ENCODE assay signal across 8 cellular contexts in the genomic region with DNA sequence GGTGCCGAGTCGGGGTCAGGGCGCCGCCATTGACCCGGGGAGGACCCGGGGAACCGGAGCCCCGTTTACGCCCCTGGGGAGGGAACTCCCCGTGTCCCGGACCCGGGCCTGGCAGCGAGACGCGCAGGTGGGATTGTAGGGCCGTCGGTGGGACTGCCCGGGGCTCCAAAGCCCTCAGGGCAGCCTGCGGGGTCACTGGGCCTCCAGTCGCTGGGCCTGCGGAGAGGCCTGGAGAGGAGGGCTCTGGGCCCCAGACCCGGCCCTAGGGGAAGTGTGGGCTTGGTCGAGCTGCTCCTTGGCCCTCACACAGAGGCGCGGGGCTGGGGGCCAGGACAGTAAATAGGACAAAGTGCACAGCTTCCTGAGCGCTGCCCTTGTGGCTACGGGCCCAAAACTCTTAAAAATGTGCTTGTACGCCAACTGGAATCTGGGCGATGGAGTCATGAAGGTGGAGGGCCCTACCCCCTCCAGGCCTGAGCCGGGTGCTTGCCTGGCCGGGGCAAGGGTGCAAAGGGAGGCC. TPM values are rescaled to one million over a fixed set of nuclear protein-coding genes. Genes with fewer than 3 reads are reported as not detected.
DNase-seq lines count a peak whose midpoint lies in the region; ATAC-seq and TF ChIP-seq lines count a peak whose summit lies in the region.

No MANE protein-coding gene starts in this region.

- TF ChIP-seq EP300 in sigmoid colon (IDR thresholded peaks at IDR 0.05) = no peak

- H3K27me3 ChIP-seq in cardiac muscle cell (no peaks in the 10 kb centered on the region), sigmoid colon (peaks cover 0 to 9% (median 8%) of the 10 kb centered on the region in 3 donors)

- H3K27ac ChIP-seq in cardiac muscle cell (no peak overlapping the region), sigmoid colon (peak overlapping the region in 3 of 4 donors; percentile 34 to 57 (median 48))

- H3K9me3 Mint-ChIP-seq in T-helper 2 cell treated with Interferon-gamma antibody and Interleukin-4, amounts not matched to agents 5 μg/mL and 100 μg/mL, for 36 hours = peaks cover 3% of the 10 kb centered on the region

- no peak overlapping the region for H3K4me3 Mint-ChIP-seq in T-helper 2 cell treated with Interferon-gamma antibody and Interleukin-4, amounts not matched to agents 5 μg/mL and 100 μg/mL, for 36 hours

- H3K9me3 ChIP-seq in cardiac muscle cell (ENCODE audit: low read depth) = no peaks in the 10 kb centered on the region
- H3K9me3 ChIP-seq in sigmoid colon = no peaks in the 10 kb centered on the region

- TF ChIP-seq CTCF in cardiac muscle cell (IDR thresholded peaks at IDR 0.05; ENCODE audit: low read depth, low read length) (no peak), sigmoid colon (IDR thresholded peaks at IDR 0.05) (no peak)

- H3K4me3 ChIP-seq in cardiac muscle cell = peak overlapping the region; percentile 15
- H3K4me3 ChIP-seq in sigmoid colon = peak overlapping the region; percentile 23 to 61 (median 48)

- no peak overlapping the region for H3K27ac Mint-ChIP-seq in T-helper 2 cell treated with Interferon-gamma antibody and Interleukin-4, amounts not matched to agents 5 μg/mL and 100 μg/mL, for 36 hours

- H3K36me3 Mint-ChIP-seq in T-helper 2 cell treated with Interferon-gamma antibody and Interleukin-4, amounts not matched to agents 5 μg/mL and 100 μg/mL, for 36 hours (ENCODE audit: low read depth) = no peaks in the 10 kb centered on the region

- no peaks in the 10 kb centered on the region for H3K4me1 Mint-ChIP-seq in T-helper 2 cell treated with Interferon-gamma antibody and Interleukin-4, amounts not matched to agents 5 μg/mL and 100 μg/mL, for 36 hours (ENCODE audit: low read depth)

- H3K27me3 Mint-ChIP-seq in T-helper 2 cell treated with Interferon-gamma antibody and Interleukin-4, amounts not matched to agents 5 μg/mL and 100 μg/mL, for 36 hours (ENCODE audit: low read depth) = peaks cover 41% of the 10 kb centered on the region

- DNase-seq in cardiac muscle cell (ENCODE audit: low read depth in 1 of 2, low spot score in 1 of 2) (peak in 1 of 2 donors; percentile 30), sigmoid colon (no peak), NCI-H526 treated with DMSO at 0.1 percent for 48 hours (lab: John Stamatoyannopoulos, UW) (no peak), occipital lobe (lab: John Stamatoyannopoulos, UW) (no peak)
- DNase-seq in T-helper 2 cell treated with Interferon-gamma antibody and Interleukin-4, amounts not matched to agents 5 μg/mL and 100 μg/mL, for 36 hours (ENCODE audit: low spot score) = no peak

- H3K4me1 ChIP-seq in cardiac muscle cell (ENCODE audit: low read depth) = peaks cover 14% of the 10 kb centered on the region
- H3K4me1 ChIP-seq in sigmoid colon = peaks cover 0 to 17% (median 3%) of the 10 kb centered on the region in 4 donors

- intact Hi-C loops in sigmoid colon (cut with DNase I) = no loop called here

- H3K36me3 ChIP-seq in cardiac muscle cell (no peaks in the 10 kb centered on the region), sigmoid colon (no peaks in the 10 kb centered on the region)

- TF ChIP-seq POLR2A in sigmoid colon (IDR thresholded peaks at IDR 0.05) = no peak

- ATAC-seq in GM18907 (IDR thresholded peaks at IDR 0.05; ENCODE audit: unreplicated experiment) (peak; percentile 16), SK-N-SH treated with all-trans-retinoic acid at 6 μM for 48 hours (peak; percentile 20), HG03108 (IDR thresholded peaks at IDR 0.05; ENCODE audit: unreplicated experiment) (no peak)

- WGBS in sigmoid colon, 2 donors = 37 to 55% methylated on average over 31 of the region's 31 CpGs

TF ChIP-seq in SK-N-SH treated with all-trans-retinoic acid at 6 μM for 48 hours, 23 proteins besides CTCF, POLR2A, EP300 and RAD21:
- TF ChIP-seq ZFP3 (CRISPR knock-in tag; IDR thresholded peaks at IDR 0.05) = no peak
- no peak for TF ChIP-seq ZNF565 (CRISPR knock-in tag; conservative IDR thresholded peaks at IDR 0.05; ENCODE audit: low read depth)
- no peak for TF ChIP-seq ZNF8 (CRISPR knock-in tag; IDR thresholded peaks at IDR 0.05)
- no peak for TF ChIP-seq GLIS3 (CRISPR knock-in tag; IDR thresholded peaks at IDR 0.05)
- TF ChIP-seq, protein P1, sequence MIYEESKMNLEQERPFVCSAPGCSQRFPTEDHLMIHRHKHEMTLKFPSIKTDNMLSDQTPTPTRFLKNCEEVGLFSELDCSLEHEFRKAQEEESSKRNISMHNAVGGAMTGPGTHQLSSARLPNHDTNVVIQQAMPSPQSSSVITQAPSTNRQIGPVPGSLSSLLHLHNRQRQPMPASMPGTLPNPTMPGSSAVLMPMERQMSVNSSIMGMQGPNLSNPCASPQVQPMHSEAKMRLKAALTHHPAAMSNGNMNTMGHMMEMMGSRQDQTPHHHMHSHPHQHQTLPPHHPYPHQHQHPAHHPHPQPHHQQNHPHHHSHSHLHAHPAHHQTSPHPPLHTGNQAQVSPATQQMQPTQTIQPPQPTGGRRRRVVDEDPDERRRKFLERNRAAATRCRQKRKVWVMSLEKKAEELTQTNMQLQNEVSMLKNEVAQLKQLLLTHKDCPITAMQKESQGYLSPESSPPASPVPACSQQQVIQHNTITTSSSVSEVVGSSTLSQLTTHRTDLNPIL (CRISPR knock-in tag; IDR thresholded peaks at IDR 0.05; ENCODE audit: low read depth) = no peak
- TF ChIP-seq ISL1 (CRISPR knock-in tag; IDR thresholded peaks at IDR 0.05) = no peak
- TF ChIP-seq RARB (CRISPR knock-in tag; IDR thresholded peaks at IDR 0.05) = no peak
- no peak for TF ChIP-seq OSR1 (CRISPR knock-in tag; IDR thresholded peaks at IDR 0.05)
- TF ChIP-seq, protein P2, sequence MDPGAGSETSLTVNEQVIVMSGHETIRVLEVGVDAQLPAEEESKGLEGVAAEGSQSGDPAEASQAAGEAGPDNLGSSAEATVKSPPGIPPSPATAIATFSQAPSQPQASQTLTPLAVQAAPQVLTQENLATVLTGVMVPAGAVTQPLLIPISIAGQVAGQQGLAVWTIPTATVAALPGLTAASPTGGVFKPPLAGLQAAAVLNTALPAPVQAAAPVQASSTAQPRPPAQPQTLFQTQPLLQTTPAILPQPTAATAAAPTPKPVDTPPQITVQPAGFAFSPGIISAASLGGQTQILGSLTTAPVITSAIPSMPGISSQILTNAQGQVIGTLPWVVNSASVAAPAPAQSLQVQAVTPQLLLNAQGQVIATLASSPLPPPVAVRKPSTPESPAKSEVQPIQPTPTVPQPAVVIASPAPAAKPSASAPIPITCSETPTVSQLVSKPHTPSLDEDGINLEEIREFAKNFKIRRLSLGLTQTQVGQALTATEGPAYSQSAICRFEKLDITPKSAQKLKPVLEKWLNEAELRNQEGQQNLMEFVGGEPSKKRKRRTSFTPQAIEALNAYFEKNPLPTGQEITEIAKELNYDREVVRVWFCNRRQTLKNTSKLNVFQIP (CRISPR knock-in tag; IDR thresholded peaks at IDR 0.05; ENCODE audit: borderline replicate concordance, low read depth) = no peak
- TF ChIP-seq ARNTL (CRISPR knock-in tag; IDR thresholded peaks at IDR 0.05; ENCODE audit: borderline replicate concordance, low read depth) = no peak
- TF ChIP-seq, protein P3, sequence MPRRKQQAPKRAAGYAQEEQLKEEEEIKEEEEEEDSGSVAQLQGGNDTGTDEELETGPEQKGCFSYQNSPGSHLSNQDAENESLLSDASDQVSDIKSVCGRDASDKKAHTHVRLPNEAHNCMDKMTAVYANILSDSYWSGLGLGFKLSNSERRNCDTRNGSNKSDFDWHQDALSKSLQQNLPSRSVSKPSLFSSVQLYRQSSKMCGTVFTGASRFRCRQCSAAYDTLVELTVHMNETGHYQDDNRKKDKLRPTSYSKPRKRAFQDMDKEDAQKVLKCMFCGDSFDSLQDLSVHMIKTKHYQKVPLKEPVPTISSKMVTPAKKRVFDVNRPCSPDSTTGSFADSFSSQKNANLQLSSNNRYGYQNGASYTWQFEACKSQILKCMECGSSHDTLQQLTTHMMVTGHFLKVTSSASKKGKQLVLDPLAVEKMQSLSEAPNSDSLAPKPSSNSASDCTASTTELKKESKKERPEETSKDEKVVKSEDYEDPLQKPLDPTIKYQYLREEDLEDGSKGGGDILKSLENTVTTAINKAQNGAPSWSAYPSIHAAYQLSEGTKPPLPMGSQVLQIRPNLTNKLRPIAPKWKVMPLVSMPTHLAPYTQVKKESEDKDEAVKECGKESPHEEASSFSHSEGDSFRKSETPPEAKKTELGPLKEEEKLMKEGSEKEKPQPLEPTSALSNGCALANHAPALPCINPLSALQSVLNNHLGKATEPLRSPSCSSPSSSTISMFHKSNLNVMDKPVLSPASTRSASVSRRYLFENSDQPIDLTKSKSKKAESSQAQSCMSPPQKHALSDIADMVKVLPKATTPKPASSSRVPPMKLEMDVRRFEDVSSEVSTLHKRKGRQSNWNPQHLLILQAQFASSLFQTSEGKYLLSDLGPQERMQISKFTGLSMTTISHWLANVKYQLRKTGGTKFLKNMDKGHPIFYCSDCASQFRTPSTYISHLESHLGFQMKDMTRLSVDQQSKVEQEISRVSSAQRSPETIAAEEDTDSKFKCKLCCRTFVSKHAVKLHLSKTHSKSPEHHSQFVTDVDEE (CRISPR knock-in tag; IDR thresholded peaks at IDR 0.05) = no peak
- no peak for TF ChIP-seq ZNF70 (CRISPR knock-in tag; IDR thresholded peaks at IDR 0.05)
- no peak for TF ChIP-seq BACH2 (CRISPR knock-in tag; IDR thresholded peaks at IDR 0.05; ENCODE audit: borderline replicate concordance)
- TF ChIP-seq TCF4 (CRISPR knock-in tag; IDR thresholded peaks at IDR 0.05; ENCODE audit: borderline replicate concordance) = no peak
TF ChIP-seq in SK-N-SH treated with all-trans-retinoic acid at 6 μM for 48 hours: peak in this region for 0.

RNA-seq across cellular contexts. Expression of a gene that starts 0.7 kb away (rescaled TPM):
- total RNA-seq in cardiac muscle cell (17.8 and 32.0 TPM in 2 replicates), sigmoid colon (10 to 100 TPM in 3 of 4 donors, 1 to 10 TPM in 1; 6.4 to 21.8 (median 13.8) TPM), occipital lobe (5.6 TPM)
- polyA plus RNA-seq in cardiac muscle cell (8.4 and 26.3 TPM in 2 replicates), sigmoid colon (10 to 100 TPM in 1 of 3 donors, 1 to 10 TPM in 2; 4.8 to 15.1 (median 9.2) TPM)
